In genomic region chr20:57666834-57667157, GRCh38 we compare ENCODE assay signal across 18 cellular contexts. TPM values are rescaled to one million over a fixed set of nuclear protein-coding genes. Genes with fewer than 3 reads are reported as not detected.
DNase-seq lines count a peak whose midpoint lies in the region; ATAC-seq, FAIRE-seq and TF ChIP-seq lines count a peak whose summit lies in the region.
"Had no signal": no experiment of that assay in that cellular context is flagged by ENCODE, and none has a peak within 500 bp of the region (broad histone marks: within the 10 kb centered on the region; RNA-seq: fewer than 3 reads in every experiment).

No MANE protein-coding gene starts in this region.

- POLR2A ChIA-PET in activated CD8-positive, alpha-beta T cell treated with anti-CD3 and anti-CD28 coated beads for 36 hours (lab: Charles Lee), result interaction anchor here (1.0 kb wide), 1 partner anchor 46 kb away, joined by 3 read pairs; the partner anchor contains the start of gene ZBP1

- no TSS peak for BruUV-seq in Calu3 (replicated peaks; lab: Mats Ljungman, UMichigan)

- peaks cover 100% of the 10 kb centered on the region for H3K36me3 Mint-ChIP-seq in Calu3 (ENCODE audit: insufficient read depth, unreplicated experiment)
- no peaks in the 10 kb centered on the region for H3K36me3 Mint-ChIP-seq in mesothelial cell of epicardium
- H3K36me3 Mint-ChIP-seq in activated CD8-positive, alpha-beta T cell treated with anti-CD3 and anti-CD28 coated beads for 36 hours (ENCODE audit: low read depth), result no peaks in the 10 kb centered on the region

- H3K4me3 Mint-ChIP-seq in Calu3 (ENCODE audit: low read depth, unreplicated experiment) (peak overlapping the region; percentile 45), mesothelial cell of epicardium (no peak overlapping the region)
- no peak overlapping the region for H3K4me3 Mint-ChIP-seq in activated CD8-positive, alpha-beta T cell treated with anti-CD3 and anti-CD28 coated beads for 36 hours

- H3K27ac ChIP-seq in RWPE2 (ENCODE audit: poor library complexity, severe bottlenecking) (no peak overlapping the region), thyroid gland (peak overlapping the region in 2 of 3 donors; percentile 97 to 98)
- H3K27ac ChIP-seq: KMS-11 had no signal

- H3K36me3 ChIP-seq in RWPE2 (ENCODE audit: low read depth) (peaks cover 87% of the 10 kb centered on the region), thyroid gland (no peaks in the 10 kb centered on the region)

- intact Hi-C loops in Calu3 (cut with micrococcal nuclease; ENCODE audit: unreplicated experiment), result no loop called here
- intact Hi-C loops in thyroid gland (cut with DNase I), result loop anchor here (5.0 kb wide), 1 partner anchor 41 kb away; no protein-coding TSS in a partner anchor
- intact Hi-C loops in activated CD8-positive, alpha-beta T cell treated with anti-CD3 and anti-CD28 coated beads for 36 hours (cut with micrococcal nuclease), result no loop called here

- no peaks in the 10 kb centered on the region for H3K27me3 Mint-ChIP-seq in Calu3 (ENCODE audit: unreplicated experiment)
- H3K27me3 Mint-ChIP-seq in mesothelial cell of epicardium (ENCODE audit: low read depth), result no peaks in the 10 kb centered on the region
- no peaks in the 10 kb centered on the region for H3K27me3 Mint-ChIP-seq in activated CD8-positive, alpha-beta T cell treated with anti-CD3 and anti-CD28 coated beads for 36 hours

- no peaks in the 10 kb centered on the region for H3K27me3 ChIP-seq in RWPE2 (ENCODE audit: insufficient read depth, poor library complexity, severe bottlenecking)
- no peaks in the 10 kb centered on the region for H3K27me3 ChIP-seq in thyroid gland

- H3K9me3 Mint-ChIP-seq in Calu3 (ENCODE audit: low read depth, unreplicated experiment) (no peaks in the 10 kb centered on the region), mesothelial cell of epicardium (no peaks in the 10 kb centered on the region)
- no peaks in the 10 kb centered on the region for H3K9me3 Mint-ChIP-seq in activated CD8-positive, alpha-beta T cell treated with anti-CD3 and anti-CD28 coated beads for 36 hours

- FAIRE-seq in D721Med (lab: Jason Lieb, UNC), result no peak
- FAIRE-seq: RCC 7860 had no signal

- H3K9me3 ChIP-seq in RWPE2 (ENCODE audit: severe bottlenecking), result no peaks in the 10 kb centered on the region
- no peaks in the 10 kb centered on the region for H3K9me3 ChIP-seq in thyroid gland

- H3K27ac Mint-ChIP-seq in Calu3 (ENCODE audit: unreplicated experiment) (peak overlapping the region; percentile 97), mesothelial cell of epicardium (peak overlapping the region; percentile 30)
- no peak overlapping the region for H3K27ac Mint-ChIP-seq in activated CD8-positive, alpha-beta T cell treated with anti-CD3 and anti-CD28 coated beads for 36 hours

- 92 to 95% methylated on average over 13 of the region's 13 CpGs for WGBS in thyroid gland, 2 donors

- H3K4me1 Mint-ChIP-seq in Calu3 (ENCODE audit: low read depth, unreplicated experiment) (peaks cover 86% of the 10 kb centered on the region), mesothelial cell of epicardium (peaks cover 12% of the 10 kb centered on the region)
- H3K4me1 Mint-ChIP-seq in activated CD8-positive, alpha-beta T cell treated with anti-CD3 and anti-CD28 coated beads for 36 hours (ENCODE audit: low read depth), result peaks cover 11% of the 10 kb centered on the region

- no peak for TF ChIP-seq POLR2A in thyroid gland (IDR thresholded peaks at IDR 0.05)

- H3K4me1 ChIP-seq in RWPE2 (ENCODE audit: insufficient read depth, poor library complexity, severe bottlenecking) (peaks cover 14% of the 10 kb centered on the region), thyroid gland (peaks cover 18 to 19% of the 10 kb centered on the region in 2 donors)

- DNase-seq in Calu3 (no peak), RWPE2 (ENCODE audit: low spot score) (peak; percentile 67), mesothelial cell of epicardium (ENCODE audit: low spot score in 2 of 2, unreplicated experiment in 2 of 2) (no peak), thyroid gland (no peak), cerebellar nuclear complex (lab: John Stamatoyannopoulos, UW) (no peak), D721Med (ENCODE audit: insufficient read length, low spot score) (no peak)
- DNase-seq in activated CD8-positive, alpha-beta T cell treated with anti-CD3 and anti-CD28 coated beads for 36 hours, result no peak
- DNase-seq: AML-193, GDM1, MV-4-11, NCI-H1694 treated with DMSO at 0.1 percent for 48 hours, NCI-H510A treated with DMSO at 0.1 percent for 48 hours, NCI-H774, SIG-M5 had no signal

- CTCF ChIA-PET in Calu3 (lab: Charles Lee), result interaction anchor here (1.8 kb wide), 1 partner anchor 16 kb away, joined by 3 read pairs; no protein-coding TSS in a partner anchor
- CTCF ChIA-PET in activated CD8-positive, alpha-beta T cell treated with anti-CD3 and anti-CD28 coated beads for 36 hours (lab: Charles Lee), result no interaction called here

- no peak overlapping the region for H3K4me3 ChIP-seq in RWPE2 (ENCODE audit: severe bottlenecking)
- H3K4me3 ChIP-seq in thyroid gland (replicated peaks in 1 of 3), result no peak overlapping the region

- TF ChIP-seq CTCF in Calu3 (IDR thresholded peaks at IDR 0.05; ENCODE audit: unreplicated experiment) (no peak), RWPE2 (IDR thresholded peaks at IDR 0.05; ENCODE audit: poor library complexity, severe bottlenecking) (no peak), mesothelial cell of epicardium (IDR thresholded peaks at IDR 0.05; ENCODE audit: unreplicated experiment) (no peak), thyroid gland (IDR thresholded peaks at IDR 0.05) (no peak), D721Med (IDR thresholded peaks at IDR 0.05; ENCODE audit: insufficient read depth, missing control alignments) (no peak)
- TF ChIP-seq CTCF in activated CD8-positive, alpha-beta T cell treated with anti-CD3 and anti-CD28 coated beads for 36 hours (IDR thresholded peaks at IDR 0.05), result no peak

- no peak for ATAC-seq in RWPE2 (ENCODE audit: low read depth)
- no peak for ATAC-seq in activated CD8-positive, alpha-beta T cell treated with anti-CD3 and anti-CD28 coated beads for 36 hours
- ATAC-seq: HCT116, SK-N-SH treated with all-trans-retinoic acid at 6 μM for 48 hours had no signal

RNA-seq across cellular contexts. Expression of gene PMEPA1, which starts 43.0 kb away (rescaled TPM):
- 732 and 1,302 TPM in 2 replicates for total RNA-seq in Calu3 (2022)
- total RNA-seq in mesothelial cell of epicardium, result 39.7 to 40.7 TPM (median 39.9 TPM) in 3 replicates
- total RNA-seq in thyroid gland, result 10 to 100 TPM in 1 of 4 donors, 1 to 10 TPM in 3; 6.5 to 12.6 (median 8.3) TPM
- total RNA-seq in activated CD8-positive, alpha-beta T cell treated with anti-CD3 and anti-CD28 coated beads for 36 hours, result 1 to 10 TPM; 1.7 to 2.0 TPM

RNA-seq across cellular contexts. Expression of gene ZBP1, which starts 46.6 kb away (rescaled TPM):
- total RNA-seq in Calu3 (2022) (2.9 and 12.5 TPM in 2 replicates), mesothelial cell of epicardium (not detected in 3 replicates), thyroid gland (1 to 10 TPM in 1 of 4 donors, under 1 TPM in 2, not detected in 1; 0.33 to 1.5 (median 0.34) TPM)
- under 1 TPM; 0.11 to 0.56 TPM for total RNA-seq in activated CD8-positive, alpha-beta T cell treated with anti-CD3 and anti-CD28 coated beads for 36 hours

Comparison
In these comparisons a context has a peak if more than half of its experiments do, and no peak if none do; other contexts are left out.
1. RNA of gene PMEPA1, which starts 43.0 kb away (total RNA-seq): 732 to 1,302 TPM in Calu3; 39.7 to 40.7 TPM in mesothelial cell of epicardium, 6.5 to 12.6 TPM in thyroid gland and 1.7 to 2.0 TPM in activated CD8-positive, alpha-beta T cell treated with anti-CD3 and anti-CD28 coated beads for 36 hours; every median in the first group is over 10 times any median in the second.